Comparison of ENCODE assay signal across 2 cellular contexts in genomic region chr5:169861433-169861832, GRCh38.
TF ChIP-seq lines count a peak whose summit lies in the region.

No MANE protein-coding gene starts in this region.

TF ChIP-seq in SK-N-SH, 30 proteins besides CTCF, POLR2A, EP300 and RAD21 (continued from another document):
- TF ChIP-seq NFIC (IDR thresholded peaks at IDR 0.05; ENCODE audit: borderline replicate concordance) (no peak), TAF1 (IDR thresholded peaks at IDR 0.05; ENCODE audit: borderline replicate concordance, low read depth, low read length) (no peak), PBX3 (IDR thresholded peaks at IDR 0.05) (no peak), CHD2 (IDR thresholded peaks at IDR 0.05; ENCODE audit: low read length, partially characterized antibody) (no peak), TEAD4 (IDR thresholded peaks at IDR 0.05; ENCODE audit: borderline replicate concordance, insufficient read depth) (no peak), EZH2phosphoT487 (IDR thresholded peaks at IDR 0.05; ENCODE audit: borderline replicate concordance, low read depth) (no peak), NRF1 (IDR thresholded peaks at IDR 0.05; ENCODE audit: low read depth, low read length) (no peak), MXI1 (IDR thresholded peaks at IDR 0.05; ENCODE audit: low read depth, low read length) (no peak), ZBTB33 (IDR thresholded peaks at IDR 0.05; ENCODE audit: borderline replicate concordance, low read depth) (no peak), FOXJ3 (CRISPR knock-in tag; IDR thresholded peaks at IDR 0.05) (no peak), FOXM1 (IDR thresholded peaks at IDR 0.05; ENCODE audit: low read depth) (no peak), RCOR1 (IDR thresholded peaks at IDR 0.05; ENCODE audit: low read length) (no peak), ELF1 (IDR thresholded peaks at IDR 0.05) (no peak), SMC3 (IDR thresholded peaks at IDR 0.05; ENCODE audit: low read depth, low read length) (no peak)

TF ChIP-seq in SK-N-SH treated with all-trans-retinoic acid at 6 μM for 48 hours, 23 proteins besides CTCF, POLR2A, EP300 and RAD21 (continued from another document):
- TF ChIP-seq CSRNP3 (CRISPR knock-in tag; IDR thresholded peaks at IDR 0.05), result no peak
- TF ChIP-seq ZFP3 (CRISPR knock-in tag; IDR thresholded peaks at IDR 0.05), result no peak
- no peak for TF ChIP-seq ESRRG (CRISPR knock-in tag; IDR thresholded peaks at IDR 0.05)
- no peak for TF ChIP-seq PATZ1 (CRISPR knock-in tag; IDR thresholded peaks at IDR 0.05; ENCODE audit: borderline replicate concordance)
- no peak for TF ChIP-seq ZC3H10 (CRISPR knock-in tag; IDR thresholded peaks at IDR 0.05)
- TF ChIP-seq TOX (CRISPR knock-in tag; IDR thresholded peaks at IDR 0.05; ENCODE audit: borderline replicate concordance), result no peak
- no peak for TF ChIP-seq ARNTL (CRISPR knock-in tag; IDR thresholded peaks at IDR 0.05; ENCODE audit: borderline replicate concordance, low read depth)
- no peak for TF ChIP-seq ZFP30 (CRISPR knock-in tag; IDR thresholded peaks at IDR 0.05)
- no peak for TF ChIP-seq OSR1 (CRISPR knock-in tag; IDR thresholded peaks at IDR 0.05)
- TF ChIP-seq ZNF8 (CRISPR knock-in tag; IDR thresholded peaks at IDR 0.05), result no peak
- no peak for TF ChIP-seq ZNF70 (CRISPR knock-in tag; IDR thresholded peaks at IDR 0.05)
- no peak for TF ChIP-seq POU6F1 (CRISPR knock-in tag; IDR thresholded peaks at IDR 0.05; ENCODE audit: borderline replicate concordance, low read depth)
- TF ChIP-seq GLIS3 (CRISPR knock-in tag; IDR thresholded peaks at IDR 0.05), result no peak
- no peak for TF ChIP-seq RARB (CRISPR knock-in tag; IDR thresholded peaks at IDR 0.05)
- no peak for TF ChIP-seq BACH2 (CRISPR knock-in tag; IDR thresholded peaks at IDR 0.05; ENCODE audit: borderline replicate concordance)
- no peak for TF ChIP-seq TSHZ2 (CRISPR knock-in tag; IDR thresholded peaks at IDR 0.05)
